Comparison of ENCODE assay signal across 7 cellular contexts in the genomic region with DNA sequence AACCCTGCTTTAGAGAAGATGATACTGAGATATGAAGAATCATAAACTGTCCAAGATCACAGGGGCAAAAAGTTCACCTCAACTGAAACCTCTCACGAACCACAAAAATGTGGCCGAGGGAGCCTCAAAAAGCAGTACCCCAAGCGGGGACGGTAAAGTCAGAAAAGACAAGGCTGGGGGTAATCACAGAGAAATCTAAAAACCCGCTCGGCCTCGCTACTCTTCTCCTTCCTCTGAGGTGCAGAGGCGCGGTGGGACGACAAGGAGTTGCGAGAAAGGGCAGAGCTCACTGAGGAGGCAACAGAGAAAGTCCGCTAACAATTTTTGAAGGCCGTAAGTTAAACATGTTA. TPM values are rescaled to one million over a fixed set of nuclear protein-coding genes. Genes with fewer than 3 reads are reported as not detected.
DNase-seq lines count a peak whose midpoint lies in the region; ATAC-seq and TF ChIP-seq lines count a peak whose summit lies in the region.

No MANE protein-coding gene starts in this region.

- intact Hi-C loops in psoas muscle (cut with DNase I), result no loop called here

- H3K36me3 ChIP-seq in SJCRH30 (peaks cover under 1% of the 10 kb centered on the region; the same call in 1 of the 2 replicates), psoas muscle (ENCODE audit: insufficient read depth in 1 of 2, low read depth in 1 of 2) (peaks cover 0 to 4% of the 10 kb centered on the region in 2 donors)

- H3K27me3 ChIP-seq in SJCRH30 (no peaks in the 10 kb centered on the region), psoas muscle (ENCODE audit: insufficient read depth in 3 of 3, low read length in 2 of 3) (no peaks in the 10 kb centered on the region)

- 1 to 2% (median 2%) methylated on average over 13 of the region's 13 CpGs for WGBS in psoas muscle, 3 donors

- ATAC-seq in GM18907 (IDR thresholded peaks at IDR 0.05; ENCODE audit: unreplicated experiment), result peak; percentile 43
- peak; percentile 39 for ATAC-seq in HG02759 (IDR thresholded peaks at IDR 0.05; ENCODE audit: unreplicated experiment)
- peak; percentile 41 to 75 (median 48) for ATAC-seq in psoas muscle

- H3K4me3 ChIP-seq in SJCRH30 (peak overlapping the region; percentile 93), fibroblast of villous mesenchyme (ENCODE audit: low read depth, low read length) (peak overlapping the region; percentile 89), psoas muscle (peak overlapping the region; percentile 96)

- H3K27ac ChIP-seq in SJCRH30, result peak overlapping the region; percentile 60
- H3K27ac ChIP-seq in psoas muscle, result peak overlapping the region; percentile 52

- H3K4me1 ChIP-seq in SJCRH30, result 0 out of 2 replicates have a peak, but pooled peaks cover 5% of the 10 kb centered on the region
- H3K4me1 ChIP-seq in psoas muscle, result no peaks in the 10 kb centered on the region

- no peak for TF ChIP-seq CTCF in fibroblast of villous mesenchyme (IDR thresholded peaks at IDR 0.05; ENCODE audit: insufficient read depth, low read depth, low read length)
- TF ChIP-seq CTCF in psoas muscle (IDR thresholded peaks at IDR 0.05), result no peak

- DNase-seq in SJCRH30, result no peak
- DNase-seq in fibroblast of villous mesenchyme (ENCODE audit: low read depth), result no peak
- peak in 1 of 2 donors; percentile 52 for DNase-seq in psoas muscle
- no peak for DNase-seq in NCI-H82 treated with DMSO at 0.1 percent for 48 hours (lab: John Stamatoyannopoulos, UW; ENCODE audit: unreplicated experiment)
- no peak for DNase-seq in NCI-H2029 treated with DMSO at 0.1 percent for 48 hours (lab: John Stamatoyannopoulos, UW)

- no peaks in the 10 kb centered on the region for H3K9me3 ChIP-seq in SJCRH30 (replicated peaks)
- no peaks in the 10 kb centered on the region for H3K9me3 ChIP-seq in psoas muscle

RNA-seq across cellular contexts. Expression of a gene that starts 0.4 kb away (rescaled TPM):
- 4.4 and 5.4 TPM in 2 replicates for total RNA-seq in SJCRH30 (2014; rRNA removed; shearing (Covaris generic))
- total RNA-seq in fibroblast of villous mesenchyme (4.2 and 6.5 TPM in 2 replicates), psoas muscle (1 to 10 TPM in 2 of 4 donors, under 1 TPM in 2; 0.61 to 1.8 (median 1.0) TPM)
- polyA plus RNA-seq in psoas muscle, result 1 to 10 TPM in 1 of 3 donors, under 1 TPM in 2; 0.52 to 1.4 (median 0.92) TPM
